3 cellular contexts compared by ENCODE assay signal in the genomic region with DNA sequence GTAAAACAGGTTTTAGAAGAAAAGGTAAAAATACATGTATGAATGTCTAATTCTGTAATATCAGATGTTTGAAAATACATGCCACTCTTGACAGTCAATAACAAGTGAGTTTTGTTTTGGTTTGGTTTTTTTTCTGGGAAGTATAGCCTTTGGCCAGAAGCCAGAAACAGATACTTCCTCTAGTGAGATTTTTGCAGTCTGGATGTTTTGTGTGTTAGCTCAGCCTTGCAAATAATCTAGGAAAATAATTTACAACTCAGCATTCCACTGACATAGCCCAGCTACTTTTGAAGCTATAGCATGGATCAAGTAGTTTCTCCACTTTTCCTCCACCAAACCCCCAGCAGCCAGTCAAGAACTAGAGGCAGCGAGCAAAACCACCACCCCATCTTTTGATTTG.
A peak's percentile ranks its signal among the peaks of the same experiment; 100 is the strongest.
TF ChIP-seq lines count a peak whose summit lies in the region.

No MANE protein-coding gene starts in this region.

TF ChIP-seq in SK-N-SH, 30 proteins besides CTCF, POLR2A, EP300 and RAD21:
- TF ChIP-seq TEAD4 (IDR thresholded peaks at IDR 0.05; ENCODE audit: borderline replicate concordance, insufficient read depth) (no peak), RCOR1 (IDR thresholded peaks at IDR 0.05; ENCODE audit: low read length) (no peak), POLR2AphosphoS5 (IDR thresholded peaks at IDR 0.05; ENCODE audit: low read depth, low read length) (no peak), FOXM1 (IDR thresholded peaks at IDR 0.05; ENCODE audit: low read depth) (no peak), GABPA (IDR thresholded peaks at IDR 0.05; ENCODE audit: low read depth) (no peak)

TF ChIP-seq in SK-N-SH treated with all-trans-retinoic acid at 6 μM for 48 hours, 23 proteins besides CTCF, POLR2A, EP300 and RAD21:
- no peak for TF ChIP-seq ZNF565 (CRISPR knock-in tag; conservative IDR thresholded peaks at IDR 0.05; ENCODE audit: low read depth)
- no peak for TF ChIP-seq PPARA (CRISPR knock-in tag; IDR thresholded peaks at IDR 0.05; ENCODE audit: borderline replicate concordance)

TF ChIP-seq in K562, 482 proteins besides CTCF, POLR2A, EP300 and RAD21:
- peak; percentile 52 for TF ChIP-seq NFIC (IDR thresholded peaks at IDR 0.05)
- TF ChIP-seq ZC3H8 (IDR thresholded peaks at IDR 0.05), result no peak
- no peak for TF ChIP-seq DDX20 (tag; IDR thresholded peaks at IDR 0.05; ENCODE audit: low read depth)
- TF ChIP-seq ZNF24 (IDR thresholded peaks at IDR 0.05), result no peak
- TF ChIP-seq RHOXF2B (CRISPR knock-in tag; conservative IDR thresholded peaks at IDR 0.05), result no peak
- no peak for TF ChIP-seq ZBTB40 (IDR thresholded peaks at IDR 0.05)
- no peak for TF ChIP-seq ZBTB40 (CRISPR knock-in tag; IDR thresholded peaks at IDR 0.05)
